ENCODE assay signal across 4 cellular contexts in the genomic region with DNA sequence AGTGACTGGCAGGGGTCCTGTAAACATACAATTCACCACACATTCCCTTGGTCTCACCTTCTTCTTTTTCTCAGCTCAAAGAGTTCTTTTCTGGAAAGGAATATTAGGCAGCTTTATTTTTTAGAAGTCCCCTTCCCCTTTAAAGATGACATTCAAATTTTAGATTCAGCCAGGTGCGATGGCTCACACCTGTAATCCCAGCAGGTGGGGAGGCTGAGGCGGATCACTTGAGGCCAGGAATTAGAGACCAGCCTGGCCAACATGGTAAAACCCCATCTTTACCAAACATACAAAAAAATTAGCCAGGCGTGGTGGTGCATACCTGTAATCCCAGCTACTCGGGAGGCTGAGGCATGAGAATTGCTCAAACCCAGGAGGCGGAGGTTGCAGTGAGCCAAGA. TPM values are rescaled to one million over a fixed set of nuclear protein-coding genes. Genes with fewer than 3 reads are reported as not detected.
DNase-seq lines count a peak whose midpoint lies in the region; ATAC-seq, FAIRE-seq and TF ChIP-seq lines count a peak whose summit lies in the region.
"Not testable (repeated sequence)": the region's sequence is repeated elsewhere in the genome, so short reads cannot be mapped to it uniquely, and the experiment has no call there.

No MANE protein-coding gene starts in this region.

- not testable (repeated sequence) for H3K79me2 ChIP-seq in H1 (ENCODE audit: control insufficient read depth in 1 of 2, insufficient read depth in 2 of 2, low read length in 2 of 2)

- not testable (repeated sequence) for TF ChIP-seq POLR2A in H1 (IDR thresholded peaks at IDR 0.05; ENCODE audit: control extremely low read depth in 1 of 2, low read depth in 2 of 2, low read length in 2 of 2)

- POLR2A ChIA-PET in HEK293 (lab: Yijun Ruan, JAX), result not testable (repeated sequence)
- POLR2A ChIA-PET in H1 (lab: Charles Lee; ENCODE audit: partially characterized antibody), result interaction anchor here (1.0 to 1.7 kb wide), 3 partner anchors 11 to 16 kb away, joined by 3 to 5 read pairs (median 4); no protein-coding TSS in a partner anchor

- intact Hi-C loops in natural killer cell (cut with micrococcal nuclease), result not testable (repeated sequence)

- not testable (repeated sequence) for FAIRE-seq in H1 (lab: Jason Lieb, UNC)

- H3K27ac Mint-ChIP-seq in natural killer cell; neural crest cell (ENCODE audit: unreplicated experiment): not testable (repeated sequence)

- not testable (repeated sequence) for H3K27ac ChIP-seq in HEK293 (ENCODE audit: extremely low read depth, low read depth, low read length); H1 (ENCODE audit: low read depth, low read length)

- not testable (repeated sequence) for TF ChIP-seq RAD21 in H1 (IDR thresholded peaks at IDR 0.05 in 1 of 2, conservative IDR thresholded peaks at IDR 0.05 in 1 of 2; ENCODE audit: low read depth in 2 of 2, low read length in 2 of 2)

- H3K4ac ChIP-seq in H1 (replicated peaks; ENCODE audit: insufficient read length, low read depth, low read length), result not testable (repeated sequence)

- H4K5ac ChIP-seq in H1 (ENCODE audit: insufficient read length, low read depth, low read length), result not testable (repeated sequence)

- not testable (repeated sequence) for H2BK12ac ChIP-seq in H1 (ENCODE audit: low read depth, low read length)

- not testable (repeated sequence) for TF ChIP-seq CTCF in HEK293 (tag by site-specific recombination; IDR thresholded peaks at IDR 0.05); H1 (IDR thresholded peaks at IDR 0.05; ENCODE audit: control extremely low read depth in 1 of 3, insufficient read depth in 1 of 3, low read depth in 1 of 3, low read length in 3 of 3); natural killer cell (IDR thresholded peaks at IDR 0.05); neural crest cell (conservative IDR thresholded peaks at IDR 0.05)

- TF ChIP-seq EP300 in H1 (IDR thresholded peaks at IDR 0.05; ENCODE audit: borderline replicate concordance in 1 of 2, low read depth in 2 of 2, low read length in 2 of 2), result not testable (repeated sequence)

- peaks cover 36 to 45% of the 10 kb centered on the region in 2 donors for H3K4me1 Mint-ChIP-seq in natural killer cell
- H3K4me1 Mint-ChIP-seq in neural crest cell, result peaks cover 29% of the 10 kb centered on the region

- H2BK120ac ChIP-seq in H1 (replicated peaks; ENCODE audit: low read depth, low read length), result not testable (repeated sequence)

- DNase-seq in H1 (ENCODE audit: low read depth in 1 of 2, low spot score in 2 of 2); natural killer cell; neural crest cell (ENCODE audit: low read depth, low spot score): not testable (repeated sequence)

- H2BK5ac ChIP-seq in H1 (ENCODE audit: low read depth, low read length), result not testable (repeated sequence)

- H3K14ac ChIP-seq in H1 (ENCODE audit: insufficient read length), result not testable (repeated sequence)

- not testable (repeated sequence) for H3K4me3 ChIP-seq in HEK293 (ENCODE audit: low read depth, low read length); H1 (ENCODE audit: extremely low read depth in 1 of 4, insufficient read depth in 2 of 4, low read depth in 3 of 4, low read length in 4 of 4)

- not testable (repeated sequence) for H3K23ac ChIP-seq in H1 (ENCODE audit: insufficient read length)

- not testable (repeated sequence) for H2BK15ac ChIP-seq in H1 (ENCODE audit: low read length)

- not testable (repeated sequence) for H3K36me3 Mint-ChIP-seq in natural killer cell; neural crest cell (ENCODE audit: low read depth)

- H3K4me3 Mint-ChIP-seq in natural killer cell, result peak overlapping the region; percentile 25
- H3K4me3 Mint-ChIP-seq in neural crest cell, result peak overlapping the region; percentile 88

- peaks cover 0 to 18% (median 12%) of the 10 kb centered on the region in 4 experiments; a peak in 5 of 7 replicates for H3K27me3 ChIP-seq in H1 (replicated peaks in 1 of 4; ENCODE audit: control insufficient read depth in 3 of 4, extremely low read depth in 1 of 4, insufficient read depth in 3 of 4, low read length in 3 of 4)

- H3K27me3 Mint-ChIP-seq in natural killer cell (ENCODE audit: low read depth in 2 of 2), result not testable (repeated sequence)
- peaks cover 17% of the 10 kb centered on the region for H3K27me3 Mint-ChIP-seq in neural crest cell (ENCODE audit: low read depth)

- H4K8ac ChIP-seq in H1 (ENCODE audit: extremely low read depth, insufficient read depth, low read length), result not testable (repeated sequence)

- not testable (repeated sequence) for H3K9me3 ChIP-seq in HEK293 (ENCODE audit: control insufficient read depth, insufficient read depth, low read depth, low read length); H1 (ENCODE audit: insufficient read depth in 2 of 2, low read depth in 1 of 2, low read length in 1 of 2)

- H3K79me1 ChIP-seq in H1 (ENCODE audit: low read depth, low read length), result not testable (repeated sequence)

- not testable (repeated sequence) for H3K4me1 ChIP-seq in HEK293 (ENCODE audit: control insufficient read depth, insufficient read depth, low read length)
- peaks cover 3 to 17% (median 9%) of the 10 kb centered on the region in 4 experiments for H3K4me1 ChIP-seq in H1 (replicated peaks in 1 of 4; ENCODE audit: control insufficient read depth in 3 of 4, insufficient read depth in 4 of 4, low read length in 3 of 4)

- H2AFZ ChIP-seq in H1 (ENCODE audit: low read length), result not testable (repeated sequence)

- H2AK5ac ChIP-seq in H1 (ENCODE audit: low read depth, low read length), result not testable (repeated sequence)

- peaks cover 0 to 16% of the 10 kb centered on the region in 2 experiments; a peak in 1 of 3 replicates for H3K36me3 ChIP-seq in HEK293 (ENCODE audit: control insufficient read depth in 2 of 2, insufficient read depth in 1 of 2, low read length in 2 of 2)
- not testable (repeated sequence) for H3K36me3 ChIP-seq in H1 (ENCODE audit: control insufficient read depth in 2 of 4, insufficient read depth in 4 of 4, low read length in 3 of 4)

- H2BK20ac ChIP-seq in H1 (ENCODE audit: low read length), result not testable (repeated sequence)

- H3K9ac ChIP-seq in H1 (replicated peaks in 1 of 4; ENCODE audit: extremely low read depth in 1 of 4, low read depth in 3 of 4, low read length in 3 of 4), result not testable (repeated sequence)

- peaks cover 0 to 12% of the 10 kb centered on the region in 2 experiments for H4K20me1 ChIP-seq in H1 (replicated peaks in 1 of 2; ENCODE audit: control insufficient read depth in 1 of 2, insufficient read depth in 2 of 2, low read length in 2 of 2)

- 81% methylated on average over 5 of the region's 5 CpGs; no CpG with 5 or more reads in 1 of the 2 experiments for WGBS in H1 (ENCODE audit: extremely low coverage in 1 of 2, insufficient coverage in 1 of 2, insufficient read length in 1 of 2, insufficient replicate concordance in 2 of 2, low coverage in 1 of 2, low lambda C conversion rate in 2 of 2, missing lambda C conversion rate in 1 of 2), 2 experiments

- CTCF ChIA-PET in HEK293 (lab: Yijun Ruan, JAX) (interaction anchor here (0.6 to 2.1 kb wide), 4 partner anchors 13 to 142 kb away, joined by 3 to 12 read pairs (median 5); no protein-coding TSS in a partner anchor), H1 (lab: Charles Lee; ENCODE audit: partially characterized antibody) (interaction anchor here (0.6 to 9.6 kb wide), 3 partner anchors 15 to 144 kb away, joined by 3 to 122 read pairs (median 81); no protein-coding TSS in a partner anchor)

- not testable (repeated sequence) for H4K91ac ChIP-seq in H1 (replicated peaks; ENCODE audit: insufficient read length, low read length)

- not testable (repeated sequence) for ATAC-seq in natural killer cell

- H3K9me3 Mint-ChIP-seq in natural killer cell, neural crest cell: not testable (repeated sequence)

- not testable (repeated sequence) for H3K56ac ChIP-seq in H1 (replicated peaks; ENCODE audit: insufficient read length, low read depth, low read length)

- H3K4me2 ChIP-seq in H1 (ENCODE audit: insufficient read depth in 1 of 2, low read depth in 2 of 2, low read length in 2 of 2), result not testable (repeated sequence)

- H3K23me2 ChIP-seq in H1 (ENCODE audit: low read depth, low read length), result peaks cover 14% of the 10 kb centered on the region

- H3K18ac ChIP-seq in H1 (ENCODE audit: extremely low read depth, low read length), result not testable (repeated sequence)

TF ChIP-seq in HEK293, 187 proteins besides CTCF, POLR2A, EP300 and RAD21 (continues in another document):
- TF ChIP-seq ZIC2 (tag by site-specific recombination; IDR thresholded peaks at IDR 0.05), result 0 out of 2 replicates have a peak, but pooled peaks have one; percentile 11

TF ChIP-seq in H1, 55 proteins besides CTCF, POLR2A, EP300 and RAD21:
- TF ChIP-seq TCF12 (IDR thresholded peaks at IDR 0.05; ENCODE audit: low read depth, low read length), result peak; percentile 95

RNA-seq across cellular contexts. Expression of a gene that starts 7.6 kb away (rescaled TPM):
- total RNA-seq in H1 (2021; fragmentation: NEBNext Ultra II Directional; extraction: Animal tissue kit (Norgen Biotek cat#: 25700)), result 10.8 and 12.8 TPM in 2 replicates
- polyA plus RNA-seq in H1 (2011; rRNA removed), result 7.3 and 7.5 TPM in 2 replicates
- 11.7 TPM for polyA plus RNA-seq in H1 (2011; cell fraction: cytosol; rRNA removed)
- 10.3 TPM for polyA plus RNA-seq in H1 (2011; cell fraction: nucleus; rRNA removed)
- polyA plus RNA-seq in H1 (2012, experiment 1 of 2), result 12.2 to 13.3 TPM (median 12.6 TPM) in 4 replicates
- polyA plus RNA-seq in H1 (2012, experiment 2 of 2), result 5.7 TPM
- 3.8 TPM for polyA plus RNA-seq in H1 (2013, experiment 1 of 2)
- polyA plus RNA-seq in H1 (2013, experiment 2 of 2), result 3.6 TPM
- 13.0 and 13.7 TPM in 2 replicates for polyA minus RNA-seq in H1 (2011; rRNA and poly(A)+ RNA removed)
- 7.0 TPM for polyA minus RNA-seq in H1 (2011; cell fraction: cytosol; rRNA and poly(A)+ RNA removed)
- 6.8 TPM for polyA minus RNA-seq in H1 (2011; cell fraction: nucleus; rRNA and poly(A)+ RNA removed)
- total RNA-seq in natural killer cell (10 to 100 TPM in 2 of 3 donors, 1 to 10 TPM in 1; 8.0 to 14.1 (median 13.0) TPM), neural crest cell (18.0 and 19.0 TPM in 2 replicates)

RNA-seq across cellular contexts. Expression of a gene that starts 58.7 kb away (rescaled TPM):
- total RNA-seq in H1 (2021; fragmentation: NEBNext Ultra II Directional; extraction: Animal tissue kit (Norgen Biotek cat#: 25700)), result 45.8 and 46.7 TPM in 2 replicates
- 5.9 and 7.1 TPM in 2 replicates for polyA plus RNA-seq in H1 (2011; rRNA removed)
- polyA plus RNA-seq in H1 (2011; cell fraction: cytosol; rRNA removed), result 12.6 TPM
- 12.4 TPM for polyA plus RNA-seq in H1 (2011; cell fraction: nucleus; rRNA removed)
- 22.3 to 35.4 TPM (median 23.4 TPM) in 4 replicates for polyA plus RNA-seq in H1 (2012, experiment 1 of 2)
- 2.2 TPM for polyA plus RNA-seq in H1 (2012, experiment 2 of 2)
- 31.5 TPM for polyA plus RNA-seq in H1 (2013, experiment 1 of 2)
- 29.1 TPM for polyA plus RNA-seq in H1 (2013, experiment 2 of 2)
- 32.8 and 37.9 TPM in 2 replicates for polyA minus RNA-seq in H1 (2011; rRNA and poly(A)+ RNA removed)
- 17.0 TPM for polyA minus RNA-seq in H1 (2011; cell fraction: cytosol; rRNA and poly(A)+ RNA removed)
- polyA minus RNA-seq in H1 (2011; cell fraction: nucleus; rRNA and poly(A)+ RNA removed), result 22.0 TPM
- total RNA-seq in natural killer cell (1 to 10 TPM; 1.9 to 4.9 (median 2.4) TPM), neural crest cell (69.4 and 73.8 TPM in 2 replicates)
